10 cellular contexts compared by ENCODE assay signal in genomic region chr21:45551816-45552695, GRCh38. TPM values are rescaled to one million over a fixed set of nuclear protein-coding genes. Genes with fewer than 3 reads are reported as not detected.
DNase-seq lines count a peak whose midpoint lies in the region; ATAC-seq, FAIRE-seq and TF ChIP-seq lines count a peak whose summit lies in the region.
"Had no signal": no experiment of that assay in that cellular context is flagged by ENCODE, and none has a peak within 500 bp of the region (broad histone marks: within the 10 kb centered on the region; RNA-seq: fewer than 3 reads in every experiment).

No MANE protein-coding gene starts in this region.

- peak overlapping the region; percentile 65 for H3K4me3 Mint-ChIP-seq in nephron progenitor cell

- H3K36me3 Mint-ChIP-seq in nephron progenitor cell (ENCODE audit: low read depth) = no peaks in the 10 kb centered on the region

- intact Hi-C loops in K562 (cut with micrococcal nuclease) = no loop called here

- no peak overlapping the region for H2AFZ ChIP-seq in ACC112 (ENCODE audit: low read length, unreplicated experiment)
- H2AFZ ChIP-seq in K562 (ENCODE audit: low read depth, low read length) = no peak overlapping the region

- TF ChIP-seq CTCF in HL-60 (IDR thresholded peaks at IDR 0.05; ENCODE audit: insufficient read depth, low read length) (no peak), K562 (IDR thresholded peaks at IDR 0.05 in 2 of 3, conservative IDR thresholded peaks at IDR 0.05 in 1 of 3; ENCODE audit: insufficient read depth in 2 of 3, low read depth in 1 of 3, low read length in 3 of 3) (no peak), nephron progenitor cell (IDR thresholded peaks at IDR 0.05) (no peak)

- DNase-seq in HL-60 (ENCODE audit: low read depth in 1 of 2, low spot score in 1 of 2) (no peak), K562 (ENCODE audit: extremely low read depth in 1 of 4, low spot score in 3 of 4) (no peak), nephron progenitor cell (no peak), anterior cingulate cortex (lab: John Stamatoyannopoulos, UW) (no peak), SW 1271 (lab: John Stamatoyannopoulos, UW) (no peak)

- 0 out of 2 replicates have a peak, but pooled peaks cover 6% of the 10 kb centered on the region for H3K27me3 ChIP-seq in ACC112 (ENCODE audit: insufficient read depth, low read length)
- H3K27me3 ChIP-seq in HL-60 (ENCODE audit: insufficient read depth, poor library complexity, severe bottlenecking) = no peaks in the 10 kb centered on the region
- H3K27me3 ChIP-seq in K562 (ENCODE audit: control insufficient read depth in 2 of 2, insufficient read depth in 2 of 2, low read length in 2 of 2) = peaks cover 10 to 11% of the 10 kb centered on the region in 2 experiments; a peak in 4 of 5 replicates
- H3K27me3 ChIP-seq: adrenal gland had no signal

- no peaks in the 10 kb centered on the region for H4K20me1 ChIP-seq in K562 (replicated peaks; ENCODE audit: control insufficient read depth, insufficient read depth, low read length)

- H3K4me1 Mint-ChIP-seq in nephron progenitor cell = peaks cover 34% of the 10 kb centered on the region

- no TSS peak for BruUV-seq in K562 (replicated peaks; lab: Mats Ljungman, UMichigan)

- no peaks in the 10 kb centered on the region for H3K79me2 ChIP-seq in ACC112 (ENCODE audit: control insufficient read depth, insufficient read depth, low read length, unreplicated experiment)
- no peaks in the 10 kb centered on the region for H3K79me2 ChIP-seq in K562 (ENCODE audit: control insufficient read depth, insufficient read depth, low read length)

- in situ Hi-C loops in K562 (cut with MboI) = no loop called here

- H3K27me3 Mint-ChIP-seq in nephron progenitor cell (ENCODE audit: low read depth, poor library complexity) = peaks cover 14% of the 10 kb centered on the region

- no peaks in the 10 kb centered on the region for H3K9me3 ChIP-seq in K562 (replicated peaks; ENCODE audit: control insufficient read depth, insufficient read depth, low read depth, low read length)
- H3K9me3 ChIP-seq: adrenal gland, Caco-2 had no signal

- H3K9me1 ChIP-seq in K562 (ENCODE audit: control insufficient read depth, insufficient read depth, low read length) = no peaks in the 10 kb centered on the region

- no peak overlapping the region for H3K27ac Mint-ChIP-seq in nephron progenitor cell

- CTCF ChIA-PET in K562 (lab: Yijun Ruan, JAX; ENCODE audit: low intra/inter-chr PET ratio) = no interaction called here

- POLR2A ChIA-PET in K562 (lab: Yijun Ruan, JAX) = interaction anchor here (0.6 kb wide), 1 partner anchor 28 kb away, joined by 3 read pairs; no protein-coding TSS in a partner anchor

- no peak overlapping the region for H3K4me2 ChIP-seq in K562 (ENCODE audit: insufficient read depth, low read length)

- H3K36me3 ChIP-seq in ACC112 (ENCODE audit: insufficient read depth, low read length) (no peaks in the 10 kb centered on the region), K562 (ENCODE audit: control insufficient read depth, insufficient read depth, low read length) (no peaks in the 10 kb centered on the region)
- H3K36me3 ChIP-seq: adrenal gland had no signal

- H3K9me3 Mint-ChIP-seq in nephron progenitor cell = no peaks in the 10 kb centered on the region

- H3K4me1 ChIP-seq in ACC112 (ENCODE audit: control insufficient read depth, insufficient read depth, low read length, unreplicated experiment) (peaks cover 13% of the 10 kb centered on the region), K562 (replicated peaks in 1 of 2; ENCODE audit: control insufficient read depth in 2 of 2, insufficient read depth in 2 of 2, low read length in 2 of 2) (peaks cover 16 to 54% of the 10 kb centered on the region in 2 experiments; a peak in 3 of 5 replicates)

- no peak for ATAC-seq in K562
- ATAC-seq in GM21528 (IDR thresholded peaks at IDR 0.05; ENCODE audit: low FRiP score, unreplicated experiment) = no peak
- ATAC-seq in GM19467 (IDR thresholded peaks at IDR 0.05; ENCODE audit: unreplicated experiment) = no peak

- no peak for TF ChIP-seq POLR2A in K562 (conservative IDR thresholded peaks at IDR 0.05)

- FAIRE-seq in K562 (lab: Jason Lieb, UNC) = no peak

- H3K4me3 ChIP-seq in ACC112 (ENCODE audit: low read depth, low read length) = no peak overlapping the region
- no peak overlapping the region for H3K4me3 ChIP-seq in HL-60 (replicated peaks; ENCODE audit: insufficient read depth, low read length)
- H3K4me3 ChIP-seq in K562 = no peak overlapping the region
- H3K4me3 ChIP-seq: adrenal gland had no signal

- no peak for TF ChIP-seq RAD21 in K562 (CRISPR knock-in tag; conservative IDR thresholded peaks at IDR 0.05 in 1 of 2, IDR thresholded peaks at IDR 0.05 in 1 of 2)

- H3K9ac ChIP-seq in K562 (ENCODE audit: insufficient read depth in 1 of 2, low read depth in 2 of 2, low read length in 2 of 2) = peak overlapping the region in 1 of 2 experiments; percentile 50; a peak in 2 of 4 replicates

- H3K27ac ChIP-seq in ACC112 (ENCODE audit: low read depth, low read length) (peak overlapping the region; percentile 35; the same call in 1 of the 2 replicates), HL-60 (replicated peaks) (peak overlapping the region; percentile 92), K562 (ENCODE audit: extremely low read depth, low read depth, low read length) (no peak overlapping the region)

- WGBS in K562 (ENCODE audit: insufficient coverage, low coverage, missing lambda C conversion rate) = 72% methylated on average over 35 of the region's 35 CpGs

- no peak for TF ChIP-seq EP300 in K562 (IDR thresholded peaks at IDR 0.05; ENCODE audit: low read length)

TF ChIP-seq in K562, 482 proteins besides CTCF, POLR2A, EP300 and RAD21:
- no peak for TF ChIP-seq ZNF655 (CRISPR knock-in tag; IDR thresholded peaks at IDR 0.05)
- no peak for TF ChIP-seq ELK3 (CRISPR knock-in tag; IDR thresholded peaks at IDR 0.05)
- 0 out of 2 replicates have a peak, but pooled peaks have one; percentile 3 for TF ChIP-seq PHF8 (IDR thresholded peaks at IDR 0.05; ENCODE audit: borderline replicate concordance, low read length)

RNA-seq across cellular contexts. Expression of gene SLC19A1, which starts 9.8 kb away (rescaled TPM):
- 43.8 and 108 TPM in 2 replicates for total RNA-seq in K562 (2011; cell fraction: chromatin; rRNA removed; ENCODE audit: low replicate concordance)
- 90.5 and 93.4 TPM in 2 replicates for total RNA-seq in K562 (2011; cell fraction: nucleolus; rRNA removed)
- total RNA-seq in K562 (2011; cell fraction: nucleoplasm; rRNA removed) = 52.4 and 63.7 TPM in 2 replicates
- 34.7 and 41.3 TPM in 2 replicates for total RNA-seq in K562 (2014; rRNA removed)
- 8.0 and 8.7 TPM in 2 replicates for total RNA-seq in K562 (2014; rRNA removed; fragmentation: Illumina TruSeq; extraction: Trizol)
- total RNA-seq in K562 (2015; rRNA removed; fragmentation: Illumina TruSeq; extraction: Trizol) = 18.8 and 21.4 TPM in 2 replicates
- 88.7 and 91.3 TPM in 2 replicates for total RNA-seq in K562 (2021)
- polyA plus RNA-seq in K562 (2011; rRNA removed) = 11.5 and 24.6 TPM in 2 replicates
- polyA plus RNA-seq in K562 (2011; cell fraction: cytosol; rRNA removed) = 20.4 and 78.6 TPM in 2 replicates
- polyA plus RNA-seq in K562 (2011; cell fraction: nucleus; rRNA removed) = 49.9 and 126 TPM in 2 replicates
- polyA plus RNA-seq in K562 (2012) = 20.5 and 34.6 TPM in 2 replicates
- polyA plus RNA-seq in K562 (2014; fragmentation: Illumina TruSeq; extraction: Trizol) = 12.0 and 24.5 TPM in 2 replicates
- polyA plus RNA-seq in K562 (2014; fragmentation: Nextera tagmentation; extraction: Ambion mirVana) = 1 to 10 TPM in 1 of 2 experiments, under 1 TPM in 1; 0.65 to 2.3 TPM
- polyA plus RNA-seq in K562 (2014; rRNA removed) = 36.6 and 50.8 TPM in 2 replicates
- 11.9 and 16.0 TPM in 2 replicates for polyA minus RNA-seq in K562 (2011; rRNA and poly(A)+ RNA removed)
- polyA minus RNA-seq in K562 (2011; cell fraction: cytosol; rRNA and poly(A)+ RNA removed) = 41.4 and 45.6 TPM in 2 replicates
- polyA minus RNA-seq in K562 (2011; cell fraction: nucleus; rRNA and poly(A)+ RNA removed) = 23.3 TPM in 2 replicates
